ENCODE assay signal across 29 cellular contexts in the genomic region with DNA sequence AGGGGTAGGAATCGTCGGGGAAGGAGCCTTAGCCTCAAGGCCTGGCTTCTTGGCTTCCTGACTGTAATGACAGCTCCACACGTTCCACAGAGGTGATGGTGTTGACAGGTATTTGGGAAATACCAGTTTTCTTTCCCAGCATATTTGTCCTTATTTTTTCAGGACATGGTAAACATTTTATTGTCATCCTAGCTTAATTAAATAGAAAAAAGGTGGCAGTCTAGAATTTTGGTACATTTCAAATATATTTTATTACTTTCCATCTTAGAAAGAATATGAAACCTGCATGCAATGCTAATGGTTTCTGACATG. TPM values are rescaled to one million over a fixed set of nuclear protein-coding genes. Genes with fewer than 3 reads are reported as not detected.
"Had no signal": no experiment of that assay in that cellular context is flagged by ENCODE, and none has a peak within 500 bp of the region (broad histone marks: within the 10 kb centered on the region; RNA-seq: fewer than 3 reads in every experiment).

No MANE protein-coding gene starts in this region.

- H3K27me3 ChIP-seq: brain microvascular endothelial cell had no signal

- H3K9me3 ChIP-seq: gastroesophageal sphincter, pancreas, prostate gland, sigmoid colon, stomach, tibial artery had no signal

- ATAC-seq: effector memory CD8-positive, alpha-beta T cell; gastroesophageal sphincter had no signal

- H3K27ac Mint-ChIP-seq: activated B cell treated with CpG ODN at 0.5 μM for 24 hours; activated naive CD4-positive, alpha-beta T cell treated with anti-CD3 and anti-CD28 coated beads, Interleukin-2, amount 10 ng/mL, durations not matched to agents 7 days and 5 days; activated naive CD8-positive, alpha-beta T cell treated with anti-CD3 and anti-CD28 coated beads, Interleukin-2, amount 10 ng/mL, durations not matched to agents 7 days and 5 days; effector memory CD8-positive, alpha-beta T cell; mesothelial cell of epicardium; naive B cell; stimulated activated effector memory CD8-positive, alpha-beta T cell treated with anti-CD3 and anti-CD28 coated beads, Interleukin-12 subunit alpha, Interleukin-12 subunit beta, amount 100 ng/mL, for 72 hours had no signal

- H3K36me3 ChIP-seq: brain microvascular endothelial cell, gastroesophageal sphincter, pancreas, prostate gland, sigmoid colon, stomach, tibial artery had no signal

- H3K4me3 Mint-ChIP-seq: activated B cell treated with CpG ODN at 0.5 μM for 24 hours; activated naive CD4-positive, alpha-beta T cell treated with anti-CD3 and anti-CD28 coated beads, Interleukin-2, amount 10 ng/mL, durations not matched to agents 7 days and 5 days; activated naive CD8-positive, alpha-beta T cell treated with anti-CD3 and anti-CD28 coated beads, Interleukin-2, amount 10 ng/mL, durations not matched to agents 7 days and 5 days; effector memory CD8-positive, alpha-beta T cell; mesothelial cell of epicardium; naive B cell; neural crest cell; stimulated activated effector memory CD8-positive, alpha-beta T cell treated with anti-CD3 and anti-CD28 coated beads, Interleukin-12 subunit alpha, Interleukin-12 subunit beta, amount 100 ng/mL, for 72 hours had no signal

- DNase-seq: activated B cell treated with CpG ODN at 0.5 μM for 24 hours; activated CD8-positive, alpha-beta memory T cell treated with anti-CD3 and anti-CD28 coated beads for 24 hours; activated gamma-delta T cell; activated naive CD4-positive, alpha-beta T cell treated with anti-CD3 and anti-CD28 coated beads, Interleukin-2, amount 10 ng/mL, durations not matched to agents 7 days and 5 days; activated naive CD8-positive, alpha-beta T cell treated with anti-CD3 and anti-CD28 coated beads, Interleukin-2, amount 10 ng/mL, durations not matched to agents 7 days and 5 days; cortex of kidney; effector memory CD8-positive, alpha-beta T cell; naive B cell; retina; sigmoid colon; stimulated activated CD4-positive, alpha-beta T cell treated with anti-CD3 and anti-CD28 coated beads, Interleukin-4, amount 100 ng/mL, for 24 hours had no signal

- H3K4me1 Mint-ChIP-seq: activated B cell treated with CpG ODN at 0.5 μM for 24 hours had no signal

- H3K36me3 Mint-ChIP-seq: activated naive CD4-positive, alpha-beta T cell treated with anti-CD3 and anti-CD28 coated beads, Interleukin-2, amount 10 ng/mL, durations not matched to agents 7 days and 5 days; activated naive CD8-positive, alpha-beta T cell treated with anti-CD3 and anti-CD28 coated beads, Interleukin-2, amount 10 ng/mL, durations not matched to agents 7 days and 5 days; naive B cell; stimulated activated effector memory CD8-positive, alpha-beta T cell treated with anti-CD3 and anti-CD28 coated beads, Interleukin-12 subunit alpha, Interleukin-12 subunit beta, amount 100 ng/mL, for 72 hours had no signal

- H3K9me3 Mint-ChIP-seq: activated B cell treated with CpG ODN at 0.5 μM for 24 hours; activated naive CD4-positive, alpha-beta T cell treated with anti-CD3 and anti-CD28 coated beads, Interleukin-2, amount 10 ng/mL, durations not matched to agents 7 days and 5 days; activated naive CD8-positive, alpha-beta T cell treated with anti-CD3 and anti-CD28 coated beads, Interleukin-2, amount 10 ng/mL, durations not matched to agents 7 days and 5 days; effector memory CD8-positive, alpha-beta T cell; mesothelial cell of epicardium; naive B cell; neural crest cell; stimulated activated effector memory CD8-positive, alpha-beta T cell treated with anti-CD3 and anti-CD28 coated beads, Interleukin-12 subunit alpha, Interleukin-12 subunit beta, amount 100 ng/mL, for 72 hours had no signal

- H3K4me3 ChIP-seq: gastroesophageal sphincter, pancreas, prostate gland, sigmoid colon, stomach, tibial artery had no signal

- H3K27ac ChIP-seq: brain microvascular endothelial cell, gastroesophageal sphincter, pancreas, prostate gland, sigmoid colon, stomach, tibial artery had no signal

- H3K4me1 ChIP-seq: gastroesophageal sphincter, pancreas, prostate gland, sigmoid colon, stomach, tibial artery had no signal

RNA-seq across cellular contexts. Expression of a gene that starts 8.4 kb away (rescaled TPM):
- total RNA-seq: activated B cell treated with CpG ODN at 0.5 μM for 24 hours; activated naive CD8-positive, alpha-beta T cell treated with anti-CD3 and anti-CD28 coated beads, Interleukin-2, amount 10 ng/mL, durations not matched to agents 7 days and 5 days; fibroblast of villous mesenchyme; kidney epithelial cell; neural crest cell; T-helper 2 cell treated with Interferon-gamma antibody and Interleukin-4, amounts not matched to agents 100 ng/mL and 5 ng/mL, for 36 hours had no signal
- polyA plus RNA-seq: fibroblast of lung had no signal

RNA-seq across cellular contexts. Expression of a gene that starts 34.6 kb away (rescaled TPM):
- total RNA-seq: activated B cell treated with CpG ODN at 0.5 μM for 24 hours; activated naive CD8-positive, alpha-beta T cell treated with anti-CD3 and anti-CD28 coated beads, Interleukin-2, amount 10 ng/mL, durations not matched to agents 7 days and 5 days; astrocyte; cardiac septum; fibroblast of lung; fibroblast of villous mesenchyme; gastroesophageal sphincter; lower leg skin; mesothelial cell of epicardium; pancreas; prostate gland; sigmoid colon; stomach; T-helper 2 cell treated with Interferon-gamma antibody and Interleukin-4, amounts not matched to agents 100 ng/mL and 5 ng/mL, for 36 hours; ureter had no signal
- polyA plus RNA-seq: fibroblast of lung, pancreas, sigmoid colon, small intestine, stomach had no signal
